In the genomic region with DNA sequence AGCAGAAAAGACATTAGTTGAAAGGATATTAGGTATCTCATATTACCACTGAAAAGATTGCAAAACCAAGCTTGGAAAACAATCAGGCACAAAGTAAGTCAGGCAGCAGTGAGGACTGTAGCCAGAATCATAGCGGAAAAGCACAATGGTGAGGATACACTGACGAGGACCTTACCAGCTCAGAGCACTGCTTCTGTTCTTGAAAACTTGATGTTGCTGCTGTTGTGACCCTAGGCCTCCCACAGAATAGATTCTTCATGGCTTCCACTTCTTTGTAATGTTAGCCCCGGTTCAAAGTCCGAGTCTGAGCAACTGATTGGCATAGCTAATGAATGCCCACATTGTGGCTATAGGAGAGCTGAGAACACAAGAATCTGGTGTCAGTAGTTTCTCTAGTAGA, we compare ENCODE assay signal across 27 cellular contexts. TPM values are rescaled to one million over a fixed set of nuclear protein-coding genes. Genes with fewer than 3 reads are reported as not detected.
DNase-seq lines count a peak whose midpoint lies in the region; ATAC-seq, FAIRE-seq and TF ChIP-seq lines count a peak whose summit lies in the region.
"Had no signal": no experiment of that assay in that cellular context is flagged by ENCODE, and none has a peak within 500 bp of the region (broad histone marks: within the 10 kb centered on the region; RNA-seq: fewer than 3 reads in every experiment).

No MANE protein-coding gene starts in this region.

- no peaks in the 10 kb centered on the region for H3K27me3 ChIP-seq in dorsolateral prefrontal cortex
- no peaks in the 10 kb centered on the region for H3K27me3 ChIP-seq in HepG2 (ENCODE audit: control insufficient read depth in 1 of 2, insufficient read depth in 2 of 2, low read length in 2 of 2)
- H3K27me3 ChIP-seq: adrenal gland, breast epithelium, neutrophil, Peyer's patch, spleen, stomach had no signal

- intact Hi-C loops in dorsolateral prefrontal cortex (cut with DNase I) (no loop called here), HepG2 (cut with micrococcal nuclease; ENCODE audit: unreplicated experiment) (loop anchor here (1.0 to 10.0 kb wide), 2 partner anchors 407 to 596 kb away; partner anchors contain the start of gene ZNF326)
- intact Hi-C loops in activated naive CD4-positive, alpha-beta T cell treated with anti-CD3 and anti-CD28 coated beads for 36 hours (cut with micrococcal nuclease), result loop anchor here (2.0 kb wide), 1 partner anchor 23 kb away; no protein-coding TSS in a partner anchor

- H3K36me3 ChIP-seq in HepG2 (replicated peaks in 1 of 2; ENCODE audit: control insufficient read depth in 1 of 2, insufficient read depth in 2 of 2, low read length in 2 of 2), result peaks cover 0 to 6% of the 10 kb centered on the region in 2 experiments; a peak in 3 of 5 replicates
- H3K36me3 ChIP-seq: breast epithelium, neutrophil had no signal

- no peak overlapping the region for H3K4me3 Mint-ChIP-seq in activated T-cell treated with anti-CD3 and anti-CD28 coated beads, Interleukin-2, amount 50 U/mL, for 24 hours
- no peak overlapping the region for H3K4me3 Mint-ChIP-seq in activated T-cell treated with anti-CD3 and anti-CD28 coated beads, Interleukin-2, amount 50 U/mL, for 4 hours
- no peak overlapping the region for H3K4me3 Mint-ChIP-seq in activated naive CD4-positive, alpha-beta T cell treated with anti-CD3 and anti-CD28 coated beads for 36 hours
- H3K4me3 Mint-ChIP-seq: B cell, T-cell had no signal

- no peak for ATAC-seq in activated T-cell treated with anti-CD3 and anti-CD28 coated beads, Interleukin-2, amount 50 U/mL, for 4 hours
- ATAC-seq in HepG2 (peak; percentile 93), HG03469 (IDR thresholded peaks at IDR 0.05; ENCODE audit: unreplicated experiment) (no peak), HG03175 (IDR thresholded peaks at IDR 0.05; ENCODE audit: unreplicated experiment) (no peak)
- ATAC-seq: HCT116, T-cell had no signal

- WGBS in HepG2 (ENCODE audit: low lambda C conversion rate), result 27% methylated on average over 2 of the region's 4 CpGs

- FAIRE-seq in HepG2 (lab: Jason Lieb, UNC), result peak; percentile 78
- FAIRE-seq: A204.1, endothelial cell of umbilical vein, GM12891, kidney had no signal

- H3K27ac ChIP-seq in dorsolateral prefrontal cortex (peak overlapping the region in 53 of 59 donors; percentile 0 to 80 (median 53)), HepG2 (ENCODE audit: extremely low read length, insufficient read depth, low read length) (peak overlapping the region; percentile 81)
- H3K27ac ChIP-seq: adrenal gland, breast epithelium, neutrophil, Peyer's patch, spleen, stomach had no signal

- TF ChIP-seq RAD21 in HepG2 (CRISPR knock-in tag; IDR thresholded peaks at IDR 0.05), result no peak

- peak overlapping the region; percentile 69 for H3K4me2 ChIP-seq in HepG2 (ENCODE audit: low read depth, low read length)

- H3K4me3 ChIP-seq in dorsolateral prefrontal cortex (peak overlapping the region in 2 of 59 donors; percentile 3 to 6), HepG2 (replicated peaks in 1 of 3; ENCODE audit: insufficient read depth in 1 of 3, low read depth in 2 of 3, low read length in 3 of 3) (peak overlapping the region in 1 of 3 experiments; percentile 50; a peak in 1 of 6 replicates)
- H3K4me3 ChIP-seq: adrenal gland, breast epithelium, Peyer's patch, spleen, stomach had no signal

- TF ChIP-seq POLR2A in HepG2 (IDR thresholded peaks at IDR 0.05; ENCODE audit: insufficient read depth in 1 of 2, low read depth in 2 of 2, low read length in 2 of 2), result peak in 1 of 2 experiments; percentile 64; a peak in 2 of 4 replicates

- H3K79me2 ChIP-seq in HepG2 (ENCODE audit: insufficient read depth, low read length), result no peaks in the 10 kb centered on the region

- no peak for TF ChIP-seq CTCF in dorsolateral prefrontal cortex (IDR thresholded peaks at IDR 0.05 in 54 of 56, conservative IDR thresholded peaks at IDR 0.05 in 2 of 56; ENCODE audit: low read depth in 1 of 56, partially characterized antibody in 56 of 56)
- no peak for TF ChIP-seq CTCF in HepG2 (CRISPR knock-in tag; IDR thresholded peaks at IDR 0.05)

- H3K27ac Mint-ChIP-seq in activated T-cell treated with anti-CD3 and anti-CD28 coated beads, Interleukin-2, amount 50 U/mL, for 24 hours, result peak overlapping the region; percentile 90
- H3K27ac Mint-ChIP-seq in activated naive CD4-positive, alpha-beta T cell treated with anti-CD3 and anti-CD28 coated beads for 36 hours, result no peak overlapping the region
- H3K27ac Mint-ChIP-seq: B cell had no signal

- H3K4me1 ChIP-seq in HepG2 (ENCODE audit: insufficient read depth, low read length), result peaks cover 40% of the 10 kb centered on the region
- H3K4me1 ChIP-seq: breast epithelium, Peyer's patch had no signal

- no peaks in the 10 kb centered on the region for H3K9me3 Mint-ChIP-seq in activated T-cell treated with anti-CD3 and anti-CD28 coated beads, Interleukin-2, amount 50 U/mL, for 24 hours
- H3K9me3 Mint-ChIP-seq in activated T-cell treated with anti-CD3 and anti-CD28 coated beads, Interleukin-2, amount 50 U/mL, for 4 hours, result no peaks in the 10 kb centered on the region
- no peaks in the 10 kb centered on the region for H3K9me3 Mint-ChIP-seq in activated naive CD4-positive, alpha-beta T cell treated with anti-CD3 and anti-CD28 coated beads for 36 hours
- H3K9me3 Mint-ChIP-seq: T-cell had no signal

- no peak for DNase-seq in activated T-cell treated with anti-CD3 and anti-CD28 coated beads, Interleukin-2, amount 50 U/mL, for 24 hours
- DNase-seq in activated T-cell treated with anti-CD3 and anti-CD28 coated beads, Interleukin-2, amount 50 U/mL, for 4 hours, result no peak
- DNase-seq in dorsolateral prefrontal cortex (no peak), HepG2 (ENCODE audit: low spot score) (peak; percentile 96), superior temporal gyrus (ENCODE audit: extremely low spot score) (peak; percentile 56)
- no peak for DNase-seq in activated naive CD4-positive, alpha-beta T cell treated with anti-CD3 and anti-CD28 coated beads for 36 hours
- DNase-seq: adrenal gland; DND-41; foreskin melanocyte; KG1; kidney; mammary epithelial cell; NCI-H1694; Peyer's patch; spleen; stimulated activated CD4-positive, alpha-beta T cell treated with anti-CD3 and anti-CD28 coated beads, Interleukin-4, amount 100 ng/mL, for 24 hours; stomach; T-cell had no signal

- no peaks in the 10 kb centered on the region for H3K9me3 ChIP-seq in HepG2 (ENCODE audit: low read length)
- H3K9me3 ChIP-seq: adrenal gland, breast epithelium, neutrophil, Peyer's patch, spleen, stomach had no signal

- peak in 1 of 2 experiments; percentile 38; a peak in 1 of 4 replicates for TF ChIP-seq EP300 in HepG2 (IDR thresholded peaks at IDR 0.05; ENCODE audit: low read depth in 2 of 2, low read length in 2 of 2)
- TF ChIP-seq EP300 in HepG2 (CRISPR knock-in tag; IDR thresholded peaks at IDR 0.05; ENCODE audit: borderline replicate concordance), result no peak

- POLR2A ChIA-PET in HepG2 (lab: Yijun Ruan, JAX), result interaction anchor here (0.8 to 1.4 kb wide), 7 partner anchors 9 to 63 kb away, joined by 3 read pairs; partner anchors contain the start of gene LRRC8B

- H3K36me3 Mint-ChIP-seq in activated T-cell treated with anti-CD3 and anti-CD28 coated beads, Interleukin-2, amount 50 U/mL, for 24 hours (ENCODE audit: low read depth), result peaks cover 96% of the 10 kb centered on the region
- H3K36me3 Mint-ChIP-seq in activated T-cell treated with anti-CD3 and anti-CD28 coated beads, Interleukin-2, amount 50 U/mL, for 4 hours (ENCODE audit: insufficient read depth), result peaks cover 66% of the 10 kb centered on the region
- peaks cover 61% of the 10 kb centered on the region for H3K36me3 Mint-ChIP-seq in activated naive CD4-positive, alpha-beta T cell treated with anti-CD3 and anti-CD28 coated beads for 36 hours (ENCODE audit: low read depth)

- H2AFZ ChIP-seq in HepG2 (ENCODE audit: low read length), result no peak overlapping the region

- no peaks in the 10 kb centered on the region for H4K20me1 ChIP-seq in HepG2 (ENCODE audit: insufficient read depth, low read length)

- no TSS peak for BruUV-seq in HepG2 (replicated peaks; lab: Mats Ljungman, UMichigan)

- no peaks in the 10 kb centered on the region for H3K27me3 Mint-ChIP-seq in activated T-cell treated with anti-CD3 and anti-CD28 coated beads, Interleukin-2, amount 50 U/mL, for 24 hours
- no peaks in the 10 kb centered on the region for H3K27me3 Mint-ChIP-seq in activated T-cell treated with anti-CD3 and anti-CD28 coated beads, Interleukin-2, amount 50 U/mL, for 4 hours (ENCODE audit: low read depth)
- no peaks in the 10 kb centered on the region for H3K27me3 Mint-ChIP-seq in activated naive CD4-positive, alpha-beta T cell treated with anti-CD3 and anti-CD28 coated beads for 36 hours (ENCODE audit: low read depth)
- H3K27me3 Mint-ChIP-seq: B cell, T-cell had no signal

- CTCF ChIA-PET in HepG2 (lab: Yijun Ruan, JAX; ENCODE audit: low intra/inter-chr PET ratio, low total read pairs), result no interaction called here
- CTCF ChIA-PET in activated naive CD4-positive, alpha-beta T cell treated with anti-CD3 and anti-CD28 coated beads for 36 hours (lab: Charles Lee), result interaction anchor here (1.5 to 1.7 kb wide), 2 partner anchors 11 to 103 kb away, joined by 4 to 7 read pairs; no protein-coding TSS in a partner anchor

- H3K4me1 Mint-ChIP-seq in activated T-cell treated with anti-CD3 and anti-CD28 coated beads, Interleukin-2, amount 50 U/mL, for 24 hours (ENCODE audit: low read depth), result peaks cover 94% of the 10 kb centered on the region
- H3K4me1 Mint-ChIP-seq in activated T-cell treated with anti-CD3 and anti-CD28 coated beads, Interleukin-2, amount 50 U/mL, for 4 hours (ENCODE audit: low read depth), result peaks cover 63% of the 10 kb centered on the region
- peaks cover 83% of the 10 kb centered on the region for H3K4me1 Mint-ChIP-seq in activated naive CD4-positive, alpha-beta T cell treated with anti-CD3 and anti-CD28 coated beads for 36 hours (ENCODE audit: low read depth)

- in situ Hi-C loops in HepG2 (cut with HindIII; ENCODE audit: extremely low pct_ligation_motif_present, low pct_unique_long_range_greater_than_20kb), result loop anchor here (5.0 kb wide), 1 partner anchor 55 kb away; no protein-coding TSS in a partner anchor

- peak overlapping the region; percentile 35 for H3K9ac ChIP-seq in HepG2 (ENCODE audit: insufficient read depth, low read depth, low read length)

RNA-seq across cellular contexts. Expression of gene LRRC8C, which starts 45.2 kb away (rescaled TPM):
- total RNA-seq in activated T-cell treated with anti-CD3 and anti-CD28 coated beads, Interleukin-2, amount 50 U/mL, for 4 hours, result 10 to 100 TPM; 59.0 to 78.1 (median 74.3) TPM
- total RNA-seq in dorsolateral prefrontal cortex (10 to 100 TPM; 10.3 to 21.7 (median 16.1) TPM), HepG2 (2016; rRNA removed; fragmentation: Illumina TruSeq; extraction: Trizol) (0.22 TPM in 2 replicates)
- under 0.01 and 0.10 TPM in 2 replicates for total RNA-seq in HepG2 (2016; cell fraction: cytosol; rRNA removed; fragmentation: Illumina TruSeq; extraction: Trizol; ENCODE audit: low read depth)
- 0.22 and 0.24 TPM in 2 replicates for total RNA-seq in HepG2 (2016; cell fraction: insoluble cytoplasmic fraction; rRNA removed; fragmentation: Illumina TruSeq; extraction: Trizol)
- total RNA-seq in HepG2 (2016; cell fraction: membrane; rRNA removed; fragmentation: Illumina TruSeq; extraction: Trizol), result 0.12 and 0.14 TPM in 2 replicates
- 0.25 and 0.47 TPM in 2 replicates for total RNA-seq in HepG2 (2016; cell fraction: nucleus; rRNA removed; fragmentation: Illumina TruSeq; extraction: Trizol)
- polyA plus RNA-seq in HepG2 (2011; rRNA removed), result 0.25 and 0.32 TPM in 2 replicates
- 0.13 and 0.22 TPM in 2 replicates for polyA plus RNA-seq in HepG2 (2011; cell fraction: cytosol; rRNA removed)
- 0.21 and 0.26 TPM in 2 replicates for polyA plus RNA-seq in HepG2 (2011; cell fraction: nucleus; rRNA removed)
- 0.19 and 0.28 TPM in 2 replicates for polyA plus RNA-seq in HepG2 (2012)
- polyA plus RNA-seq in HepG2 (2016; cell fraction: cytosol; fragmentation: Illumina TruSeq; extraction: Trizol; ENCODE audit: low read depth), result 0.01 and 0.02 TPM in 2 replicates
- 0.21 and 0.28 TPM in 2 replicates for polyA plus RNA-seq in HepG2 (2016; cell fraction: insoluble cytoplasmic fraction; fragmentation: Illumina TruSeq; extraction: Trizol; ENCODE audit: low read depth)
- 0.03 TPM in 2 replicates for polyA plus RNA-seq in HepG2 (2016; cell fraction: membrane; fragmentation: Illumina TruSeq; extraction: Trizol; ENCODE audit: low read depth)
- 0.31 and 0.49 TPM in 2 replicates for polyA plus RNA-seq in HepG2 (2016; cell fraction: nucleus; fragmentation: Illumina TruSeq; extraction: Trizol; ENCODE audit: insufficient read depth, low read depth)
- polyA minus RNA-seq in HepG2 (2011; rRNA and poly(A)+ RNA removed; ENCODE audit: low replicate concordance), result 0.36 and 3.1 TPM in 2 replicates
- 0.10 and 0.18 TPM in 2 replicates for polyA minus RNA-seq in HepG2 (2011; cell fraction: cytosol; rRNA and poly(A)+ RNA removed)
- 0.64 and 0.99 TPM in 2 replicates for polyA minus RNA-seq in HepG2 (2011; cell fraction: nucleus; rRNA and poly(A)+ RNA removed)
- total RNA-seq in activated naive CD4-positive, alpha-beta T cell treated with anti-CD3 and anti-CD28 coated beads for 36 hours, result 10 to 100 TPM; 13.6 TPM

Comparison
In these comparisons a context has a peak if more than half of its experiments do, and no peak if none do; other contexts are left out.
1. DNase-seq: peak in HepG2 (single experiment) and superior temporal gyrus (single experiment); none in activated T-cell treated with anti-CD3 and anti-CD28 coated beads, Interleukin-2, amount 50 U/mL, for 24 hours (single experiment), activated T-cell treated with anti-CD3 and anti-CD28 coated beads, Interleukin-2, amount 50 U/mL, for 4 hours (single experiment), dorsolateral prefrontal cortex (0 of 10) and activated naive CD4-positive, alpha-beta T cell treated with anti-CD3 and anti-CD28 coated beads for 36 hours (single experiment).
2. RNA of gene LRRC8C, which starts 45.2 kb away (total RNA-seq): 59.0 to 78.1 TPM in activated T-cell treated with anti-CD3 and anti-CD28 coated beads, Interleukin-2, amount 50 U/mL, for 4 hours, 10.3 to 21.7 TPM in dorsolateral prefrontal cortex and 13.6 TPM in activated naive CD4-positive, alpha-beta T cell treated with anti-CD3 and anti-CD28 coated beads for 36 hours; under 0.01 to 0.47 TPM in HepG2; every median in the first group is over 4 times any median in the second.
3. intact Hi-C loops: an anchor here in HepG2 (1.0 to 10.0 kb wide) and activated naive CD4-positive, alpha-beta T cell treated with anti-CD3 and anti-CD28 coated beads for 36 hours (2.0 kb wide); none called in dorsolateral prefrontal cortex.